ENCODE assay signal across 8 cellular contexts in genomic region chr17:76182016-76182764, GRCh38. TPM values are rescaled to one million over a fixed set of nuclear protein-coding genes. Genes with fewer than 3 reads are reported as not detected.
A peak's percentile ranks its signal among the peaks of the same experiment; 100 is the strongest.
DNase-seq lines count a peak whose midpoint lies in the region; ATAC-seq lines count a peak whose summit lies in the region.

No MANE protein-coding gene starts in this region.

- H3K4me1 Mint-ChIP-seq in IgD-negative memory B cell, result peaks cover 22 to 25% (median 22%) of the 10 kb centered on the region in 3 donors
- peaks cover 72% of the 10 kb centered on the region for H3K4me1 Mint-ChIP-seq in activated CD8-positive, alpha-beta T cell treated with anti-CD3 and anti-CD28 coated beads, Interleukin-2, amount 10 ng/mL, durations not matched to agents 7 days and 5 days (ENCODE audit: low read depth)
- H3K4me1 Mint-ChIP-seq in effector memory CD8-positive, alpha-beta T cell (ENCODE audit: low read depth in 2 of 2), result peaks cover 24 to 25% of the 10 kb centered on the region in 2 donors

- peak overlapping the region; percentile 27 for H3K9ac ChIP-seq in mesendoderm (ENCODE audit: low read length)

- DNase-seq in NOMO-1 treated with dmso at 0.1 percent for 144 hours (lab: John Stamatoyannopoulos, UW; ENCODE audit: unreplicated experiment) (peak; percentile 73), mesendoderm (peak; percentile 93)
- peak; percentile 97 for DNase-seq in activated CD8-positive, alpha-beta T cell treated with anti-CD3 and anti-CD28 coated beads, Interleukin-2, amount 10 ng/mL, durations not matched to agents 7 days and 5 days
- peak; percentile 94 to 97 (median 94) for DNase-seq in effector memory CD8-positive, alpha-beta T cell
- DNase-seq in stimulated activated CD8-positive, alpha-beta memory T cell treated with anti-CD3 and anti-CD28 coated beads, Interleukin-15, amount 100 ng/mL, for 48 hours (ENCODE audit: low read depth in 2 of 2), result peak; percentile 86 to 88

- no peak overlapping the region for H3K4ac ChIP-seq in mesendoderm (ENCODE audit: low read depth, low read length)

- H3K27ac Mint-ChIP-seq in IgD-negative memory B cell, result peak overlapping the region in 2 of 3 donors; percentile 13 to 16
- H3K27ac Mint-ChIP-seq in activated CD8-positive, alpha-beta T cell treated with anti-CD3 and anti-CD28 coated beads, Interleukin-2, amount 10 ng/mL, durations not matched to agents 7 days and 5 days, result peak overlapping the region; percentile 87
- H3K27ac Mint-ChIP-seq in effector memory CD8-positive, alpha-beta T cell, result peak overlapping the region; percentile 46 to 86

- H3K36me3 ChIP-seq in mesendoderm (ENCODE audit: control insufficient read depth, insufficient read depth, low read length), result no peaks in the 10 kb centered on the region

- no peaks in the 10 kb centered on the region for H3K79me2 ChIP-seq in mesendoderm (ENCODE audit: control insufficient read depth, insufficient read depth, low read length)

- H4K5ac ChIP-seq in mesendoderm (ENCODE audit: low read length), result no peak overlapping the region

- H3K27me3 Mint-ChIP-seq in IgD-negative memory B cell, result peaks cover 2% of the 10 kb centered on the region
- no peaks in the 10 kb centered on the region for H3K27me3 Mint-ChIP-seq in activated CD8-positive, alpha-beta T cell treated with anti-CD3 and anti-CD28 coated beads, Interleukin-2, amount 10 ng/mL, durations not matched to agents 7 days and 5 days (ENCODE audit: low read depth)
- H3K27me3 Mint-ChIP-seq in effector memory CD8-positive, alpha-beta T cell, result no peaks in the 10 kb centered on the region

- peak overlapping the region in 2 of 4 donors; percentile 3 to 37 for H3K4me3 Mint-ChIP-seq in IgD-negative memory B cell
- H3K4me3 Mint-ChIP-seq in activated CD8-positive, alpha-beta T cell treated with anti-CD3 and anti-CD28 coated beads, Interleukin-2, amount 10 ng/mL, durations not matched to agents 7 days and 5 days, result no peak overlapping the region
- H3K4me3 Mint-ChIP-seq in effector memory CD8-positive, alpha-beta T cell, result peak overlapping the region; percentile 23 to 45

- H2AK5ac ChIP-seq in mesendoderm (ENCODE audit: low read length), result no peak overlapping the region

- H2BK5ac ChIP-seq in mesendoderm (ENCODE audit: low read length), result no peak overlapping the region

- no peak overlapping the region for H4K8ac ChIP-seq in mesendoderm (ENCODE audit: low read depth, low read length)

- H3K18ac ChIP-seq in mesendoderm (ENCODE audit: low read length), result no peak overlapping the region

- CTCF ChIA-PET in activated CD8-positive, alpha-beta T cell treated with anti-CD3 and anti-CD28 coated beads, Interleukin-2, amount 10 ng/mL, durations not matched to agents 7 days and 5 days (lab: Charles Lee), result interaction anchor here (0.6 to 9.5 kb wide), 28 partner anchors 8 to 182 kb away, joined by 3 to 205 read pairs (median 5); partner anchors contain the start of genes CDK3, FOXJ1 and UBALD2

- H2BK120ac ChIP-seq in mesendoderm (ENCODE audit: low read depth, low read length), result no peak overlapping the region

- no CpG with 5 or more reads among the region's 11 CpGs for WGBS in mesendoderm (ENCODE audit: extremely low coverage, insufficient coverage, low lambda C conversion rate)

- POLR2A ChIA-PET in activated CD8-positive, alpha-beta T cell treated with anti-CD3 and anti-CD28 coated beads, Interleukin-2, amount 10 ng/mL, durations not matched to agents 7 days and 5 days (lab: Charles Lee), result interaction anchor here (0.6 to 17.6 kb wide), 17 partner anchors 10 to 182 kb away, joined by 3 to 722 read pairs (median 4); partner anchors contain the start of genes CDK3, EXOC7, FOXJ1 and UBALD2

- no peak overlapping the region for H3K4me2 ChIP-seq in mesendoderm (ENCODE audit: low read length)

- ATAC-seq in GM18498 (IDR thresholded peaks at IDR 0.05; ENCODE audit: unreplicated experiment), result peak; percentile 75
- ATAC-seq in activated CD8-positive, alpha-beta T cell treated with anti-CD3 and anti-CD28 coated beads, Interleukin-2, amount 10 ng/mL, durations not matched to agents 7 days and 5 days, result peak; percentile 87
- ATAC-seq in effector memory CD8-positive, alpha-beta T cell (replicated peaks), result peak; percentile 91
- no peak for ATAC-seq in HG02970 (IDR thresholded peaks at IDR 0.05; ENCODE audit: low FRiP score, unreplicated experiment)

- H3K27me3 ChIP-seq in mesendoderm (ENCODE audit: insufficient read depth, low read length, poor library complexity), result no peaks in the 10 kb centered on the region

- no peaks in the 10 kb centered on the region for H3K36me3 Mint-ChIP-seq in IgD-negative memory B cell
- H3K36me3 Mint-ChIP-seq in activated CD8-positive, alpha-beta T cell treated with anti-CD3 and anti-CD28 coated beads, Interleukin-2, amount 10 ng/mL, durations not matched to agents 7 days and 5 days (ENCODE audit: low read depth), result peaks cover 56% of the 10 kb centered on the region
- peaks cover 11% of the 10 kb centered on the region for H3K36me3 Mint-ChIP-seq in effector memory CD8-positive, alpha-beta T cell (ENCODE audit: insufficient read depth)

- H3K9me3 Mint-ChIP-seq in IgD-negative memory B cell, result no peaks in the 10 kb centered on the region
- no peaks in the 10 kb centered on the region for H3K9me3 Mint-ChIP-seq in activated CD8-positive, alpha-beta T cell treated with anti-CD3 and anti-CD28 coated beads, Interleukin-2, amount 10 ng/mL, durations not matched to agents 7 days and 5 days (ENCODE audit: insufficient read depth)
- no peaks in the 10 kb centered on the region for H3K9me3 Mint-ChIP-seq in effector memory CD8-positive, alpha-beta T cell

- H3K4me3 ChIP-seq in mesendoderm (ENCODE audit: low read length), result no peak overlapping the region

- no peaks in the 10 kb centered on the region for H3K4me1 ChIP-seq in mesendoderm (ENCODE audit: control insufficient read depth, low read depth, low read length)

- H2BK15ac ChIP-seq in mesendoderm (replicated peaks; ENCODE audit: low read depth), result no peak overlapping the region

- H3K79me1 ChIP-seq in mesendoderm (ENCODE audit: low read length), result no peaks in the 10 kb centered on the region

- no peak overlapping the region for H3K23ac ChIP-seq in mesendoderm (ENCODE audit: low read length)

- H3K27ac ChIP-seq in mesendoderm (ENCODE audit: low read depth, low read length), result no peak overlapping the region

- H3K56ac ChIP-seq in mesendoderm (ENCODE audit: low read length), result no peak overlapping the region

RNA-seq across cellular contexts. Expression of gene FOXJ1, which starts 41.1 kb away (rescaled TPM):
- polyA plus RNA-seq in IgD-negative memory B cell, result not detected
- 1 to 10 TPM; 8.7 to 9.1 TPM for total RNA-seq in activated CD8-positive, alpha-beta T cell treated with anti-CD3 and anti-CD28 coated beads, Interleukin-2, amount 10 ng/mL, durations not matched to agents 7 days and 5 days
- 0.06 TPM for polyA plus RNA-seq in mesendoderm (2013, experiment 1 of 2)
- polyA plus RNA-seq in mesendoderm (2013, experiment 2 of 2), result 0.08 TPM

RNA-seq across cellular contexts. Expression of gene RNF157, which starts 58.1 kb away (rescaled TPM):
- 0.43 TPM for polyA plus RNA-seq in IgD-negative memory B cell
- total RNA-seq in activated CD8-positive, alpha-beta T cell treated with anti-CD3 and anti-CD28 coated beads, Interleukin-2, amount 10 ng/mL, durations not matched to agents 7 days and 5 days, result 100 to 1,000 TPM; 150 to 165 TPM
- polyA plus RNA-seq in mesendoderm (2013, experiment 1 of 2), result 1.1 TPM
- 1.3 TPM for polyA plus RNA-seq in mesendoderm (2013, experiment 2 of 2)

Comparison
In these comparisons a context has a peak if more than half of its experiments do, and no peak if none do; other contexts are left out.
1. H3K27ac Mint-ChIP-seq: peak in every context shown above with its lines; median percentile 87 in activated CD8-positive, alpha-beta T cell treated with anti-CD3 and anti-CD28 coated beads, Interleukin-2, amount 10 ng/mL, durations not matched to agents 7 days and 5 days; 66 in effector memory CD8-positive, alpha-beta T cell; 14 in IgD-negative memory B cell.